Comparison of ENCODE assay signal across 20 cellular contexts in the genomic region with DNA sequence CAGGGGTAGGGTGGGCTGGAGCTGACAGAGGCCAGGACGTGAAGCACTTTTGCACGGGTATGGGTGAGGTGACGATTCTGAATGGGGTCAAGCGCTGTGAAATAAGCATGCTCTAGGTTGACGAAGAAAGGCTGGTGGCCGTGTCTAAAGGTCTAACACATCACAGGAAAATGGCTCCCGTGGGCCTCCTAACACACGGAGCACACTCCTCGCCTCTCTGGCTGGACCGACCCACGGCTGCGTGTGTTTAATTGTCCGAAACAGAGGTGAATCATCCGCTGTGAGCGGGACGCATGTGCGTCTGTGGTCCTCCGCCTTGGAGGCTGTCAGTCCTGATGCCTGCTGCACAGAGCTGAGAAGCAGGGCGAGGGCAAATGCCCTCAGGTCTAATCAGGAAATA.
"Had no signal": no experiment of that assay in that cellular context is flagged by ENCODE, and none has a peak within 500 bp of the region (broad histone marks: within the 10 kb centered on the region; RNA-seq: fewer than 3 reads in every experiment).

No MANE protein-coding gene starts in this region.

- H3K9me3 Mint-ChIP-seq: activated CD4-positive, alpha-beta memory T cell treated with anti-CD3 and anti-CD28 coated beads for 36 hours; activated naive CD4-positive, alpha-beta T cell treated with anti-CD3 and anti-CD28 coated beads, Interleukin-2, amount 10 ng/mL, durations not matched to agents 7 days and 5 days; activated naive CD8-positive, alpha-beta T cell treated with anti-CD3 and anti-CD28 coated beads, Interleukin-2, amount 10 ng/mL, durations not matched to agents 7 days and 5 days; activated T-helper 1 cell treated with anti-CD3 and anti-CD28 coated beads, Interleukin-12 subunit alpha, Interleukin-12 subunit beta, Interleukin-2, Interleukin-4 antibody, amounts not matched to agents 30 ng/mL and 10 ng/mL and 1 ng/mL, durations not matched to agents 14 hours and 24 hours and 36 hours; natural killer cell treated with Interleukin-12 subunit alpha and Interleukin-12 subunit beta and Interleukin-15 and Interleukin-18, amount 100 ng/mL, for 72 hours; stimulated activated effector memory CD8-positive, alpha-beta T cell treated with anti-CD3 and anti-CD28 coated beads, Interleukin-12 subunit alpha, Interleukin-12 subunit beta, amount 100 ng/mL, for 72 hours; stimulated activated naive CD8-positive, alpha-beta T cell treated with anti-CD3 and anti-CD28 coated beads, Interleukin-15, Interleukin-2, amounts not matched to agents 100 ng/mL and 50 ng/mL, for 24 hours had no signal

- H3K36me3 Mint-ChIP-seq: activated CD4-positive, alpha-beta memory T cell treated with anti-CD3 and anti-CD28 coated beads for 36 hours; activated naive CD4-positive, alpha-beta T cell treated with anti-CD3 and anti-CD28 coated beads, Interleukin-2, amount 10 ng/mL, durations not matched to agents 7 days and 5 days; activated naive CD8-positive, alpha-beta T cell treated with anti-CD3 and anti-CD28 coated beads, Interleukin-2, amount 10 ng/mL, durations not matched to agents 7 days and 5 days; brain; natural killer cell treated with Interleukin-12 subunit alpha and Interleukin-12 subunit beta and Interleukin-15 and Interleukin-18, amount 100 ng/mL, for 72 hours; stimulated activated effector memory CD8-positive, alpha-beta T cell treated with anti-CD3 and anti-CD28 coated beads, Interleukin-12 subunit alpha, Interleukin-12 subunit beta, amount 100 ng/mL, for 72 hours had no signal

- H3K27ac ChIP-seq: ascending aorta, cardiac muscle cell, gastroesophageal sphincter, left ventricle myocardium inferior, right lobe of liver, upper lobe of left lung, vagina, WERI-Rb-1 had no signal

- H3K27ac Mint-ChIP-seq: activated CD4-positive, alpha-beta memory T cell treated with anti-CD3 and anti-CD28 coated beads for 36 hours; activated naive CD4-positive, alpha-beta T cell treated with anti-CD3 and anti-CD28 coated beads, Interleukin-2, amount 10 ng/mL, durations not matched to agents 7 days and 5 days; activated naive CD8-positive, alpha-beta T cell treated with anti-CD3 and anti-CD28 coated beads, Interleukin-2, amount 10 ng/mL, durations not matched to agents 7 days and 5 days; activated T-helper 1 cell treated with anti-CD3 and anti-CD28 coated beads, Interleukin-12 subunit alpha, Interleukin-12 subunit beta, Interleukin-2, Interleukin-4 antibody, amounts not matched to agents 30 ng/mL and 10 ng/mL and 1 ng/mL, durations not matched to agents 14 hours and 24 hours and 36 hours; natural killer cell treated with Interleukin-12 subunit alpha and Interleukin-12 subunit beta and Interleukin-15 and Interleukin-18, amount 100 ng/mL, for 72 hours; stimulated activated effector memory CD8-positive, alpha-beta T cell treated with anti-CD3 and anti-CD28 coated beads, Interleukin-12 subunit alpha, Interleukin-12 subunit beta, amount 100 ng/mL, for 72 hours; stimulated activated naive CD8-positive, alpha-beta T cell treated with anti-CD3 and anti-CD28 coated beads, Interleukin-15, Interleukin-2, amounts not matched to agents 100 ng/mL and 50 ng/mL, for 24 hours; T-helper 17 cell had no signal

- H3K36me3 ChIP-seq: ascending aorta, cardiac muscle cell, gastroesophageal sphincter, left ventricle myocardium inferior, right lobe of liver, upper lobe of left lung, vagina, WERI-Rb-1 had no signal

- H3K4me3 ChIP-seq: ascending aorta, cardiac muscle cell, gastroesophageal sphincter, mucosa of descending colon, right lobe of liver, upper lobe of left lung, vagina had no signal

- H3K4me3 Mint-ChIP-seq: activated CD4-positive, alpha-beta memory T cell treated with anti-CD3 and anti-CD28 coated beads for 36 hours; activated naive CD4-positive, alpha-beta T cell treated with anti-CD3 and anti-CD28 coated beads, Interleukin-2, amount 10 ng/mL, durations not matched to agents 7 days and 5 days; activated T-helper 1 cell treated with anti-CD3 and anti-CD28 coated beads, Interleukin-12 subunit alpha, Interleukin-12 subunit beta, Interleukin-2, Interleukin-4 antibody, amounts not matched to agents 30 ng/mL and 10 ng/mL and 1 ng/mL, durations not matched to agents 14 hours and 24 hours and 36 hours; stimulated activated effector memory CD8-positive, alpha-beta T cell treated with anti-CD3 and anti-CD28 coated beads, Interleukin-12 subunit alpha, Interleukin-12 subunit beta, amount 100 ng/mL, for 72 hours; stimulated activated naive CD8-positive, alpha-beta T cell treated with anti-CD3 and anti-CD28 coated beads, Interleukin-15, Interleukin-2, amounts not matched to agents 100 ng/mL and 50 ng/mL, for 24 hours; T-helper 17 cell had no signal

- DNase-seq: cortex of kidney, left ventricle myocardium inferior, T1000 had no signal

- H3K4me1 ChIP-seq: ascending aorta, right lobe of liver had no signal

- H3K9me3 ChIP-seq: ascending aorta, gastroesophageal sphincter, left ventricle myocardium inferior, mucosa of descending colon, right lobe of liver, upper lobe of left lung, vagina had no signal

- H3K27me3 ChIP-seq: ascending aorta, right lobe of liver, upper lobe of left lung, vagina had no signal
